1 cellular context compared by ENCODE assay signal in genomic region chr7:139360210-139360947, GRCh38.
A peak's percentile ranks its signal among the peaks of the same experiment; 100 is the strongest.
TF ChIP-seq lines count a peak whose summit lies in the region.

No MANE protein-coding gene starts in this region.

TF ChIP-seq in HepG2, 621 proteins besides CTCF, POLR2A, EP300 and RAD21 (continued from another document and continues in another):
- TF ChIP-seq ZNF609 (CRISPR knock-in tag; IDR thresholded peaks at IDR 0.05; ENCODE audit: borderline replicate concordance): peak; percentile 7; the same call in 1 of the 2 replicates
- TF ChIP-seq ZNF567 (CRISPR knock-in tag; IDR thresholded peaks at IDR 0.05; ENCODE audit: borderline replicate concordance): no peak
- no peak for TF ChIP-seq BRD4 (CRISPR knock-in tag; IDR thresholded peaks at IDR 0.05)
- no peak for TF ChIP-seq ZNF253 (CRISPR knock-in tag; IDR thresholded peaks at IDR 0.05; ENCODE audit: borderline replicate concordance)
- no peak for TF ChIP-seq SPEN (CRISPR knock-in tag; IDR thresholded peaks at IDR 0.05; ENCODE audit: low read depth)
- TF ChIP-seq EEA1 (CRISPR knock-in tag; IDR thresholded peaks at IDR 0.05; ENCODE audit: borderline replicate concordance): no peak
- TF ChIP-seq ZXDC (CRISPR knock-in tag; IDR thresholded peaks at IDR 0.05): no peak
- TF ChIP-seq SP4 (CRISPR knock-in tag; IDR thresholded peaks at IDR 0.05): no peak
- TF ChIP-seq ZNF639 (CRISPR knock-in tag; conservative IDR thresholded peaks at IDR 0.05): no peak; the same call in 1 of the 2 replicates
- TF ChIP-seq ZNF225 (CRISPR knock-in tag; IDR thresholded peaks at IDR 0.05): no peak
- no peak for TF ChIP-seq KDM1A (CRISPR knock-in tag; IDR thresholded peaks at IDR 0.05)
- 0 out of 2 replicates have a peak, but pooled peaks have one; percentile 15 for TF ChIP-seq ZNF230 (CRISPR knock-in tag; IDR thresholded peaks at IDR 0.05)
- TF ChIP-seq ZNF362 (CRISPR knock-in tag; IDR thresholded peaks at IDR 0.05; ENCODE audit: borderline replicate concordance): no peak
- no peak for TF ChIP-seq ZNF468 (CRISPR knock-in tag; IDR thresholded peaks at IDR 0.05)
- no peak for TF ChIP-seq RELA (CRISPR knock-in tag; IDR thresholded peaks at IDR 0.05)
- TF ChIP-seq ZKSCAN5 (CRISPR knock-in tag; IDR thresholded peaks at IDR 0.05): no peak
- no peak for TF ChIP-seq ZNF441 (CRISPR knock-in tag; IDR thresholded peaks at IDR 0.05; ENCODE audit: borderline replicate concordance)
- no peak for TF ChIP-seq ZNF263 (CRISPR knock-in tag; IDR thresholded peaks at IDR 0.05)
- no peak for TF ChIP-seq ZGPAT (CRISPR knock-in tag; IDR thresholded peaks at IDR 0.05)
- no peak for TF ChIP-seq NFE2L1 (CRISPR knock-in tag; IDR thresholded peaks at IDR 0.05; ENCODE audit: borderline replicate concordance)
- no peak for TF ChIP-seq ZNF646 (CRISPR knock-in tag; IDR thresholded peaks at IDR 0.05)
- 0 out of 2 replicates have a peak, but pooled peaks have one; percentile 1 for TF ChIP-seq ATF7-NPFF (CRISPR knock-in tag; IDR thresholded peaks at IDR 0.05; ENCODE audit: low read depth)
- no peak for TF ChIP-seq ZNF136 (CRISPR knock-in tag; IDR thresholded peaks at IDR 0.05; ENCODE audit: low read depth)
- TF ChIP-seq HNRNPL (IDR thresholded peaks at IDR 0.05; ENCODE audit: low read depth, low read length): 0 out of 2 replicates have a peak, but pooled peaks have one; percentile 28
- TF ChIP-seq TBL1XR1 (IDR thresholded peaks at IDR 0.05; ENCODE audit: borderline replicate concordance, low read length, partially characterized antibody): peak; percentile 32
- TF ChIP-seq ZSCAN25 (CRISPR knock-in tag; IDR thresholded peaks at IDR 0.05): no peak
- no peak for TF ChIP-seq SNAPC5 (CRISPR knock-in tag; IDR thresholded peaks at IDR 0.05; ENCODE audit: borderline replicate concordance)
- no peak for TF ChIP-seq PBX3 (CRISPR knock-in tag; IDR thresholded peaks at IDR 0.05; ENCODE audit: borderline replicate concordance)
- TF ChIP-seq CENPT (CRISPR knock-in tag; IDR thresholded peaks at IDR 0.05; ENCODE audit: low read depth): no peak
- TF ChIP-seq ZBTB3 (CRISPR knock-in tag; IDR thresholded peaks at IDR 0.05; ENCODE audit: borderline replicate concordance, low read depth): no peak
- TF ChIP-seq PCBP2 (optimal IDR thresholded peaks at IDR 0.05; ENCODE audit: low read depth, low read length, poor library complexity, severe bottlenecking): no peak
- no peak for TF ChIP-seq ZNF549 (CRISPR knock-in tag; IDR thresholded peaks at IDR 0.05)
- TF ChIP-seq AGO2 (optimal IDR thresholded peaks at IDR 0.05; ENCODE audit: low read depth, low read length): no peak
- no peak for TF ChIP-seq BCL3 (CRISPR knock-in tag; IDR thresholded peaks at IDR 0.05)
- no peak for TF ChIP-seq ZBTB33 (CRISPR knock-in tag; IDR thresholded peaks at IDR 0.05)
- no peak for TF ChIP-seq ZBTB7B (CRISPR knock-in tag; IDR thresholded peaks at IDR 0.05)
